In the genomic region with DNA sequence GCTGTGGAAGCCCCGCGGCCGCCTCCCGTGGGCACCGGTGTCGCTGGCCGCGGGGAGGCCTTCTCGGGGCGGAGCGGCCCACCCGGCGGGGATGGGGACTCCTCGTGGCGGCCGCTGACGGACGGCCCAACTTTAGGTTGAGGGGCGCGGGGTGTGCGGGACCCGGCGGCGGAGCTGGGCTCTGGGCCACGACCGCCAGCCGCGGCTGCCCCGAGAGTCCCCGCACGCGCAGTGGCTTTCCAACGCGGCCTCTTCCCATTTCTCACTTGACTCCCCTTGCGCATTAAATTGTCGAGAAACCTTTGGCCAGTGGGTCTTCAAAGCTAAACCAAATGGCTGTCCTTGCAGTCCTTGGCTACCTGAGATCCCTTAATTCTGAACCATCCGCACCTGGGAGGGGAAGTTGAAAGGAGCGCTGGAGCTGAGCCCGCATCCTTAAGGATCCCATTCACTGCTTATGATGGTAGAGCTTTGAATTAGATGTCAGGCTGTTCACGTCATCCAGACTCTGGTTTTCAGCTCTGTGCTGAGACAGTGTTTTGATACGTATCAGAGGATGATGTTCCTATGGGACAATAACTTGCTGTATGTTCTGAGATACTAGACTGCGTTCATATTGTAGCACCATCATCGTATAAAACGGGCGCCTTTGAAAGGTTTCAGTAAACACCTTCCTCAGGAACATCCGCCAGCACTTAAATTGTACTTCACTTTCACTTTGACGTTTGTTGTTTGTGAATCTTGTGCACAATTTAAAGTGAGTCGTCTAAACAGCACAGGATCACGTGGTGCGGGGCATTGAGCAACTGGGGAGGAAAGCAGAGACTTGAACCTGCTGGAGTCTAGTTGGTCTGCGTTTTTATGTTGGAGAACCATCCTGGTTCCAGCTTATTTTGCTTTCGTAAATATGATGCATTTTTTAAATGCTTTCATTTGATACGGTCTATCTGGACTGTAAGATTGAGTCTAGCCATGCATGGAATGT, we compare ENCODE assay signal across 7 cellular contexts.
DNase-seq lines count a peak whose midpoint lies in the region; ATAC-seq and TF ChIP-seq lines count a peak whose summit lies in the region.

No MANE protein-coding gene starts in this region.

- peak overlapping the region; percentile 81 to 88 for H3K9ac ChIP-seq in stomach smooth muscle (ENCODE audit: low read length in 2 of 2)

- ATAC-seq in GM18498 (IDR thresholded peaks at IDR 0.05; ENCODE audit: unreplicated experiment) (peak; percentile 45), HG02798 (IDR thresholded peaks at IDR 0.05; ENCODE audit: poor library complexity, unreplicated experiment) (peak; percentile 22)

- peaks cover 13% of the 10 kb centered on the region for H3K27me3 Mint-ChIP-seq in nephron (ENCODE audit: low read depth)

- no peaks in the 10 kb centered on the region for H3K27me3 ChIP-seq in stomach smooth muscle (ENCODE audit: control insufficient read depth in 1 of 2, insufficient read depth in 2 of 2, low read length in 2 of 2)

- H3K9me3 ChIP-seq in stomach smooth muscle (ENCODE audit: control insufficient read depth in 2 of 2, low read length in 2 of 2): no peaks in the 10 kb centered on the region

- no peak for TF ChIP-seq CTCF in fibroblast of pulmonary artery (IDR thresholded peaks at IDR 0.05; ENCODE audit: low read length, missing control alignments)
- no peak for TF ChIP-seq CTCF in nephron (IDR thresholded peaks at IDR 0.05; ENCODE audit: unreplicated experiment in 3 of 3)

- H3K36me3 Mint-ChIP-seq in nephron (ENCODE audit: low read depth): no peaks in the 10 kb centered on the region

- H3K4me1 Mint-ChIP-seq in nephron: peaks cover 36% of the 10 kb centered on the region

- peaks cover 9% of the 10 kb centered on the region for H3K4me1 ChIP-seq in stomach smooth muscle (ENCODE audit: control insufficient read depth, insufficient read depth, low read length)

- peak; percentile 15 for DNase-seq in OCI-M1 (lab: John Stamatoyannopoulos, UW)
- DNase-seq in activated T-helper 9 cell treated with anti-CD3 and anti-CD28 coated beads, Interleukin-2, amount 50 U/mL, for 16 hours (ENCODE audit: low read depth): peak; percentile 54
- DNase-seq in fibroblast of pulmonary artery (ENCODE audit: low read depth): peak; percentile 85

- H3K9me3 Mint-ChIP-seq in nephron: no peaks in the 10 kb centered on the region

- peak overlapping the region; percentile 88 to 97 (median 94) for H3K4me3 Mint-ChIP-seq in nephron

- peak overlapping the region; percentile 69 for H3K27ac ChIP-seq in stomach smooth muscle (ENCODE audit: low read length)

- peak overlapping the region; percentile 70 to 95 (median 92) for H3K27ac Mint-ChIP-seq in nephron

- H3K4me3 ChIP-seq in fibroblast of pulmonary artery (replicated peaks; ENCODE audit: low read depth, low read length) (peak overlapping the region; percentile 63), stomach smooth muscle (ENCODE audit: low read length in 2 of 2) (peak overlapping the region; percentile 92 to 99)

- no peaks in the 10 kb centered on the region for H3K36me3 ChIP-seq in stomach smooth muscle (ENCODE audit: control insufficient read depth in 2 of 2, insufficient read depth in 2 of 2, low read length in 2 of 2)

Comparison
In these comparisons a context has a peak if more than half of its experiments do, and no peak if none do; other contexts are left out.
1. Peak in every context shown above with its lines: DNase-seq, ATAC-seq, H3K4me3 ChIP-seq and H3K27ac ChIP-seq.
2. DNase-seq: peak in every context shown above with its lines; median percentile 85 in fibroblast of pulmonary artery; 54 in activated T-helper 9 cell treated with anti-CD3 and anti-CD28 coated beads, Interleukin-2, amount 50 U/mL, for 16 hours; 15 in OCI-M1.